Comparison of ENCODE assay signal across 10 cellular contexts in the genomic region with DNA sequence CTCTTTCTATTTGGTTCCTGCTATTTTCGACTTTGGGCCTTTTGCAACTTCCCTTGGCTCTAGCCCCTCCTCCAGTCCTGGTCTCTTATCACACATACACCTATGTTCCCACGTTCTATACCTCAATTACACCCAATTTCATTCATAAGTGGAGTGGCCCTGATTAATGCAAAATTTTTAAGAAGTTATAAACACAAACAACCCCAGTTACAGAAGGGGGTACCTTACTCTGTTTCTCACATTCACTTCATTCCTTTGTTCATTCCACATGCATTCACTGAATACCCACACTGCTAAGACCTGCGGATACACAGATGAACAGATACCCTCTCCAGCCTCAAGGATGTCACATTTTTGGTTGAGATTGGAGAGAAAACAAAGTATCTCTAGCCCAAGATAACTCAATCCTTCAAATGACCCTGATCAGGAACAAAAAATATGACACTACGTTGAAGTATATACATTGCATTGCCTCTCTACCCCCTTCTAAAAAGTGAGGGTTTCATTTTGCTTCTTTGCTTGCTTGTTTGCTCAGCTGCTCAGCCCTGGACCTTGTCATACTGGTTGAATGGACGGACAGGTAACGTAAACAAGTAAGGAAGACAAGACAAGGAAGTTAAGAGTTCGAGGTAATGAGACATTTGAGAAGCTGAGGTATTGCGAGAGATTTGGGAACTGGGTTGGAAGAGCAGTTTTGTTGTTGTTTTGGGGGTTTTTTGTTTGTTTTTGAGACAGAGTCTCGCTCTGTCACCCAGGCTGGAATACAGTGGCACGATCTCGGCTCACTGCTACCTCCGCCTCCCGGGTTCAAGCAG. TPM values are rescaled to one million over a fixed set of nuclear protein-coding genes. Genes with fewer than 3 reads are reported as not detected.
DNase-seq lines count a peak whose midpoint lies in the region; ATAC-seq lines count a peak whose summit lies in the region.
"Had no signal": no experiment of that assay in that cellular context is flagged by ENCODE, and none has a peak within 500 bp of the region (broad histone marks: within the 10 kb centered on the region; RNA-seq: fewer than 3 reads in every experiment).

No MANE protein-coding gene starts in this region.

- no peaks in the 10 kb centered on the region for H3K27me3 Mint-ChIP-seq in activated T-cell treated with anti-CD3 and anti-CD28 coated beads, Interleukin-2, amount 50 U/mL, for 24 hours
- no peaks in the 10 kb centered on the region for H3K27me3 Mint-ChIP-seq in central memory CD8-positive, alpha-beta T cell

- no peak for DNase-seq in activated T-cell treated with anti-CD3 and anti-CD28 coated beads, Interleukin-2, amount 50 U/mL, for 24 hours
- no peak for DNase-seq in activated T-cell treated with anti-CD3 and anti-CD28 coated beads, Interleukin-2, amount 50 U/mL, for 48 hours
- DNase-seq in NCI-H510A treated with DMSO at 0.1 percent for 48 hours (lab: John Stamatoyannopoulos, UW) (peak; percentile 89), left ventricle myocardium superior (no peak)
- DNase-seq in central memory CD8-positive, alpha-beta T cell (ENCODE audit: low spot score in 2 of 2) = no peak
- no peak for DNase-seq in stimulated activated effector memory CD8-positive, alpha-beta T cell treated with anti-CD3 and anti-CD28 coated beads, Interleukin-12 subunit alpha, Interleukin-12 subunit beta, amount 100 ng/mL, for 72 hours (ENCODE audit: low spot score in 2 of 2)
- DNase-seq: psoas muscle had no signal

- H3K4me1 Mint-ChIP-seq in activated T-cell treated with anti-CD3 and anti-CD28 coated beads, Interleukin-2, amount 50 U/mL, for 24 hours (ENCODE audit: low read depth) = peaks cover 63% of the 10 kb centered on the region
- peaks cover 33% of the 10 kb centered on the region for H3K4me1 Mint-ChIP-seq in central memory CD8-positive, alpha-beta T cell
- H3K4me1 Mint-ChIP-seq in stimulated activated effector memory CD8-positive, alpha-beta T cell treated with anti-CD3 and anti-CD28 coated beads, Interleukin-12 subunit alpha, Interleukin-12 subunit beta, amount 100 ng/mL, for 72 hours = peaks cover 42% of the 10 kb centered on the region

- intact Hi-C loops in left ventricle myocardium superior (cut with micrococcal nuclease) = no loop called here

- H3K9me3 Mint-ChIP-seq in activated T-cell treated with anti-CD3 and anti-CD28 coated beads, Interleukin-2, amount 50 U/mL, for 24 hours = no peaks in the 10 kb centered on the region
- H3K9me3 Mint-ChIP-seq in central memory CD8-positive, alpha-beta T cell = no peaks in the 10 kb centered on the region
- H3K9me3 Mint-ChIP-seq in stimulated activated effector memory CD8-positive, alpha-beta T cell treated with anti-CD3 and anti-CD28 coated beads, Interleukin-12 subunit alpha, Interleukin-12 subunit beta, amount 100 ng/mL, for 72 hours = no peaks in the 10 kb centered on the region

- peak overlapping the region; percentile 91 for H3K27ac Mint-ChIP-seq in activated T-cell treated with anti-CD3 and anti-CD28 coated beads, Interleukin-2, amount 50 U/mL, for 24 hours
- H3K27ac Mint-ChIP-seq in central memory CD8-positive, alpha-beta T cell (ENCODE audit: low read depth) = peak overlapping the region; percentile 3
- H3K27ac Mint-ChIP-seq in stimulated activated effector memory CD8-positive, alpha-beta T cell treated with anti-CD3 and anti-CD28 coated beads, Interleukin-12 subunit alpha, Interleukin-12 subunit beta, amount 100 ng/mL, for 72 hours = peak overlapping the region; percentile 86

- H3K36me3 Mint-ChIP-seq in activated T-cell treated with anti-CD3 and anti-CD28 coated beads, Interleukin-2, amount 50 U/mL, for 24 hours (ENCODE audit: low read depth) = peaks cover 3% of the 10 kb centered on the region
- H3K36me3 Mint-ChIP-seq in central memory CD8-positive, alpha-beta T cell (ENCODE audit: insufficient read depth) = peaks cover 18% of the 10 kb centered on the region
- peaks cover 25% of the 10 kb centered on the region for H3K36me3 Mint-ChIP-seq in stimulated activated effector memory CD8-positive, alpha-beta T cell treated with anti-CD3 and anti-CD28 coated beads, Interleukin-12 subunit alpha, Interleukin-12 subunit beta, amount 100 ng/mL, for 72 hours

- no peak for ATAC-seq in central memory CD8-positive, alpha-beta T cell (replicated peaks; ENCODE audit: extremely low read depth, poor library complexity, severe bottlenecking)
- no peak for ATAC-seq in stimulated activated effector memory CD8-positive, alpha-beta T cell treated with anti-CD3 and anti-CD28 coated beads, Interleukin-12 subunit alpha, Interleukin-12 subunit beta, amount 100 ng/mL, for 72 hours
- ATAC-seq in GM18502 (IDR thresholded peaks at IDR 0.05; ENCODE audit: poor library complexity, unreplicated experiment) (no peak), left ventricle myocardium superior (no peak), HG03039 (IDR thresholded peaks at IDR 0.05; ENCODE audit: unreplicated experiment) (no peak)
- ATAC-seq: psoas muscle had no signal

- H3K4me3 Mint-ChIP-seq in activated T-cell treated with anti-CD3 and anti-CD28 coated beads, Interleukin-2, amount 50 U/mL, for 24 hours = peak overlapping the region; percentile 59
- no peak overlapping the region for H3K4me3 Mint-ChIP-seq in central memory CD8-positive, alpha-beta T cell
- peak overlapping the region; percentile 56 for H3K4me3 Mint-ChIP-seq in stimulated activated effector memory CD8-positive, alpha-beta T cell treated with anti-CD3 and anti-CD28 coated beads, Interleukin-12 subunit alpha, Interleukin-12 subunit beta, amount 100 ng/mL, for 72 hours

RNA-seq across cellular contexts. Expression of gene VPS37C, which starts 3.6 kb away (rescaled TPM):
- total RNA-seq in left ventricle myocardium superior = 15.8 TPM

RNA-seq across cellular contexts. Expression of gene PGA3, which starts 38.5 kb away (rescaled TPM):
- not detected for total RNA-seq in left ventricle myocardium superior
- total RNA-seq: epithelial cell of proximal tubule had no signal

RNA-seq across cellular contexts. Expression of gene PGA4, which starts 57.3 kb away (rescaled TPM):
- 0.47 TPM for total RNA-seq in left ventricle myocardium superior
- total RNA-seq: epithelial cell of proximal tubule had no signal

Comparison
In these comparisons a context has a peak if more than half of its experiments do, and no peak if none do; other contexts are left out.
1. H3K27ac Mint-ChIP-seq: peak in every context shown above with its lines; median percentile 91 in activated T-cell treated with anti-CD3 and anti-CD28 coated beads, Interleukin-2, amount 50 U/mL, for 24 hours; 86 in stimulated activated effector memory CD8-positive, alpha-beta T cell treated with anti-CD3 and anti-CD28 coated beads, Interleukin-12 subunit alpha, Interleukin-12 subunit beta, amount 100 ng/mL, for 72 hours; 3 in central memory CD8-positive, alpha-beta T cell.